In genomic region chr6:143772110-143772509, GRCh38 we compare ENCODE assay signal across 1 cellular context.
TF ChIP-seq lines count a peak whose summit lies in the region.

No MANE protein-coding gene starts in this region.

TF ChIP-seq in GM23338, 12 proteins besides CTCF, POLR2A, EP300 and RAD21 (continued from another document):
- TF ChIP-seq, protein P1, sequence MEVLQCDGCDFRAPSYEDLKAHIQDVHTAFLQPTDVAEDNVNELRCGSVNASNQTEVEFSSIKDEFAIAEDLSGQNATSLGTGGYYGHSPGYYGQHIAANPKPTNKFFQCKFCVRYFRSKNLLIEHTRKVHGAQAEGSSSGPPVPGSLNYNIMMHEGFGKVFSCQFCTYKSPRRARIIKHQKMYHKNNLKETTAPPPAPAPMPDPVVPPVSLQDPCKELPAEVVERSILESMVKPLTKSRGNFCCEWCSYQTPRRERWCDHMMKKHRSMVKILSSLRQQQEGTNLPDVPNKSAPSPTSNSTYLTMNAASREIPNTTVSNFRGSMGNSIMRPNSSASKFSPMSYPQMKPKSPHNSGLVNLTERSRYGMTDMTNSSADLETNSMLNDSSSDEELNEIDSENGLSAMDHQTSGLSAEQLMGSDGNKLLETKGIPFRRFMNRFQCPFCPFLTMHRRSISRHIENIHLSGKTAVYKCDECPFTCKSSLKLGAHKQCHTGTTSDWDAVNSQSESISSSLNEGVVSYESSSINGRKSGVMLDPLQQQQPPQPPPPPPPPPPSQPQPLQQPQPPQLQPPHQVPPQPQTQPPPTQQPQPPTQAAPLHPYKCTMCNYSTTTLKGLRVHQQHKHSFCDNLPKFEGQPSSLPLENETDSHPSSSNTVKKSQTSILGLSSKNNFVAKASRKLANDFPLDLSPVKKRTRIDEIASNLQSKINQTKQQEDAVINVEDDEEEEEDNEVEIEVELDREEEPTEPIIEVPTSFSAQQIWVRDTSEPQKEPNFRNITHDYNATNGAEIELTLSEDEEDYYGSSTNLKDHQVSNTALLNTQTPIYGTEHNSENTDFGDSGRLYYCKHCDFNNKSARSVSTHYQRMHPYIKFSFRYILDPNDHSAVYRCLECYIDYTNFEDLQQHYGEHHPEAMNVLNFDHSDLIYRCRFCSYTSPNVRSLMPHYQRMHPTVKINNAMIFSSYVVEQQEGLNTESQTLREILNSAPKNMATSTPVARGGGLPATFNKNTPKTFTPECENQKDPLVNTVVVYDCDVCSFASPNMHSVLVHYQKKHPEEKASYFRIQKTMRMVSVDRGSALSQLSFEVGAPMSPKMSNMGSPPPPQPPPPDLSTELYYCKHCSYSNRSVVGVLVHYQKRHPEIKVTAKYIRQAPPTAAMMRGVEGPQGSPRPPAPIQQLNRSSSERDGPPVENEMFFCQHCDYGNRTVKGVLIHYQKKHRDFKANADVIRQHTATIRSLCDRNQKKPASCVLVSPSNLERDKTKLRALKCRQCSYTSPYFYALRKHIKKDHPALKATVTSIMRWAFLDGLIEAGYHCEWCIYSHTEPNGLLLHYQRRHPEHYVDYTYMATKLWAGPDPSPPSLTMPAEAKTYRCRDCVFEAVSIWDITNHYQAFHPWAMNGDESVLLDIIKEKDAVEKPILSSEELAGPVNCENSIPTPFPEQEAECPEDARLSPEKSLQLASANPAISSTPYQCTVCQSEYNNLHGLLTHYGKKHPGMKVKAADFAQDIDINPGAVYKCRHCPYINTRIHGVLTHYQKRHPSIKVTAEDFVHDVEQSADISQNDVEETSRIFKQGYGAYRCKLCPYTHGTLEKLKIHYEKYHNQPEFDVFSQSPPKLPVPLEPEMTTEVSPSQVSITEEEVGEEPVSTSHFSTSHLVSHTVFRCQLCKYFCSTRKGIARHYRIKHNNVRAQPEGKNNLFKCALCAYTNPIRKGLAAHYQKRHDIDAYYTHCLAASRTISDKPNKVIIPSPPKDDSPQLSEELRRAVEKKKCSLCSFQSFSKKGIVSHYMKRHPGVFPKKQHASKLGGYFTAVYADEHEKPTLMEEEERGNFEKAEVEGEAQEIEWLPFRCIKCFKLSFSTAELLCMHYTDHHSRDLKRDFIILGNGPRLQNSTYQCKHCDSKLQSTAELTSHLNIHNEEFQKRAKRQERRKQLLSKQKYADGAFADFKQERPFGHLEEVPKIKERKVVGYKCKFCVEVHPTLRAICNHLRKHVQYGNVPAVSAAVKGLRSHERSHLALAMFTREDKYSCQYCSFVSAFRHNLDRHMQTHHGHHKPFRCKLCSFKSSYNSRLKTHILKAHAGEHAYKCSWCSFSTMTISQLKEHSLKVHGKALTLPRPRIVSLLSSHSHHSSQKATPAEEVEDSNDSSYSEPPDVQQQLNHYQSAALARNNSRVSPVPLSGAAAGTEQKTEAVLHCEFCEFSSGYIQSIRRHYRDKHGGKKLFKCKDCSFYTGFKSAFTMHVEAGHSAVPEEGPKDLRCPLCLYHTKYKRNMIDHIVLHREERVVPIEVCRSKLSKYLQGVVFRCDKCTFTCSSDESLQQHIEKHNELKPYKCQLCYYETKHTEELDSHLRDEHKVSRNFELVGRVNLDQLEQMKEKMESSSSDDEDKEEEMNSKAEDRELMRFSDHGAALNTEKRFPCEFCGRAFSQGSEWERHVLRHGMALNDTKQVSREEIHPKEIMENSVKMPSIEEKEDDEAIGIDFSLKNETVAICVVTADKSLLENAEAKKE (CRISPR knock-in tag; IDR thresholded peaks at IDR 0.05), result no peak
- no peak for TF ChIP-seq EZH2 (IDR thresholded peaks at IDR 0.05; ENCODE audit: low read depth, unreplicated experiment)
- TF ChIP-seq ZNF114 (CRISPR knock-in tag; IDR thresholded peaks at IDR 0.05), result no peak
- TF ChIP-seq CREB1 (CRISPR knock-in tag; IDR thresholded peaks at IDR 0.05; ENCODE audit: low read depth), result no peak
- TF ChIP-seq, protein P2, sequence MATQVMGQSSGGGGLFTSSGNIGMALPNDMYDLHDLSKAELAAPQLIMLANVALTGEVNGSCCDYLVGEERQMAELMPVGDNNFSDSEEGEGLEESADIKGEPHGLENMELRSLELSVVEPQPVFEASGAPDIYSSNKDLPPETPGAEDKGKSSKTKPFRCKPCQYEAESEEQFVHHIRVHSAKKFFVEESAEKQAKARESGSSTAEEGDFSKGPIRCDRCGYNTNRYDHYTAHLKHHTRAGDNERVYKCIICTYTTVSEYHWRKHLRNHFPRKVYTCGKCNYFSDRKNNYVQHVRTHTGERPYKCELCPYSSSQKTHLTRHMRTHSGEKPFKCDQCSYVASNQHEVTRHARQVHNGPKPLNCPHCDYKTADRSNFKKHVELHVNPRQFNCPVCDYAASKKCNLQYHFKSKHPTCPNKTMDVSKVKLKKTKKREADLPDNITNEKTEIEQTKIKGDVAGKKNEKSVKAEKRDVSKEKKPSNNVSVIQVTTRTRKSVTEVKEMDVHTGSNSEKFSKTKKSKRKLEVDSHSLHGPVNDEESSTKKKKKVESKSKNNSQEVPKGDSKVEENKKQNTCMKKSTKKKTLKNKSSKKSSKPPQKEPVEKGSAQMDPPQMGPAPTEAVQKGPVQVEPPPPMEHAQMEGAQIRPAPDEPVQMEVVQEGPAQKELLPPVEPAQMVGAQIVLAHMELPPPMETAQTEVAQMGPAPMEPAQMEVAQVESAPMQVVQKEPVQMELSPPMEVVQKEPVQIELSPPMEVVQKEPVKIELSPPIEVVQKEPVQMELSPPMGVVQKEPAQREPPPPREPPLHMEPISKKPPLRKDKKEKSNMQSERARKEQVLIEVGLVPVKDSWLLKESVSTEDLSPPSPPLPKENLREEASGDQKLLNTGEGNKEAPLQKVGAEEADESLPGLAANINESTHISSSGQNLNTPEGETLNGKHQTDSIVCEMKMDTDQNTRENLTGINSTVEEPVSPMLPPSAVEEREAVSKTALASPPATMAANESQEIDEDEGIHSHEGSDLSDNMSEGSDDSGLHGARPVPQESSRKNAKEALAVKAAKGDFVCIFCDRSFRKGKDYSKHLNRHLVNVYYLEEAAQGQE (IDR thresholded peaks at IDR 0.05; ENCODE audit: unreplicated experiment), result no peak
